ENCODE assay signal across 1 cellular context in genomic region chr5:5421961-5422818, GRCh38.
TF ChIP-seq lines count a peak whose summit lies in the region.

ICE1 (plus strand) TSS chr5:5422677; CDS start chr5:5422916, 239 bp downstream.

TF ChIP-seq in WTC11, 78 proteins besides CTCF, POLR2A, EP300 and RAD21 (continued from another document):
- TF ChIP-seq TCF7 (CRISPR knock-in tag; IDR thresholded peaks at IDR 0.05; ENCODE audit: low read depth) (no peak), OVOL2 (CRISPR knock-in tag; IDR thresholded peaks at IDR 0.05; ENCODE audit: borderline replicate concordance) (no peak), GTF2I (CRISPR knock-in tag; conservative IDR thresholded peaks at IDR 0.05) (no peak), AR (CRISPR knock-in tag; IDR thresholded peaks at IDR 0.05) (no peak), ZBTB43 (CRISPR knock-in tag; IDR thresholded peaks at IDR 0.05) (no peak), EMX1 (CRISPR knock-in tag; IDR thresholded peaks at IDR 0.05) (no peak), TEAD1 (CRISPR knock-in tag; IDR thresholded peaks at IDR 0.05) (no peak), MLX (CRISPR knock-in tag; IDR thresholded peaks at IDR 0.05) (no peak), MAX (CRISPR knock-in tag; IDR thresholded peaks at IDR 0.05) (peak; percentile 85), ZMAT4 (CRISPR knock-in tag; IDR thresholded peaks at IDR 0.05) (no peak), ATF1 (CRISPR knock-in tag; IDR thresholded peaks at IDR 0.05) (no peak), MYBL2 (CRISPR knock-in tag; IDR thresholded peaks at IDR 0.05) (no peak; the same call in 1 of the 2 replicates), SOX15 (CRISPR knock-in tag; IDR thresholded peaks at IDR 0.05) (no peak), RELA (CRISPR knock-in tag; IDR thresholded peaks at IDR 0.05; ENCODE audit: borderline replicate concordance) (no peak), FOXP1 (CRISPR knock-in tag; IDR thresholded peaks at IDR 0.05; ENCODE audit: borderline replicate concordance) (peak; percentile 39; the same call in 1 of the 2 replicates), PREB (CRISPR knock-in tag; IDR thresholded peaks at IDR 0.05; ENCODE audit: borderline replicate concordance) (no peak), ZNF396 (CRISPR knock-in tag; IDR thresholded peaks at IDR 0.05; ENCODE audit: borderline replicate concordance) (no peak), ETV6 (CRISPR knock-in tag; IDR thresholded peaks at IDR 0.05) (peak; percentile 61; the same call in 1 of the 2 replicates), CBFB (CRISPR knock-in tag; IDR thresholded peaks at IDR 0.05; ENCODE audit: low read depth) (no peak), ZNF121 (CRISPR knock-in tag; IDR thresholded peaks at IDR 0.05) (no peak), ATF3 (CRISPR knock-in tag; conservative IDR thresholded peaks at IDR 0.05) (no peak), ZNF263 (CRISPR knock-in tag; IDR thresholded peaks at IDR 0.05; ENCODE audit: low read depth) (no peak)
TF ChIP-seq in WTC11: peak in this region for 13.
